ENCODE assay signal across 1 cellular context in the genomic region with DNA sequence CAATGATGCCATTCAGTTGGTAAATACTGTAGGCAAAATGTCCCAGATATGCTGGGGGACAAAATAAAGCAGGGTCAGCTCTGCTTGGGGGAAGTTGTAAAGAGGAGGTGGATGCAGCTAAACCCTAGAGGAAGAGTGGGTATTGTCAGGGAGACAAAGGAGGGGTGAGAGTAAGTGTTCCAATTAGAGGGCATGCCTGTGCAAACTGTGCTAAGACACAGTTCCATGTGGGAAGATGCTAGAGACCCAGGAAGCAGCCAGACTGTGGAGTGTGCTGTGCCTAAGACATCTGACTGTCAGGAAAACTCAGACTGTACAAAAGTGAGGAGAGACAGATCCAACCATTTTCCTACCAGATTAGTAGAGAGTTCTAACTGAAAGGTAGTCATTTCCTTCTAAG.
TF ChIP-seq lines count a peak whose summit lies in the region.

No MANE protein-coding gene starts in this region.

TF ChIP-seq in SK-N-SH treated with all-trans-retinoic acid at 6 μM for 48 hours, 23 proteins besides CTCF, POLR2A, EP300 and RAD21 (continued from another document):
- TF ChIP-seq, protein P1, sequence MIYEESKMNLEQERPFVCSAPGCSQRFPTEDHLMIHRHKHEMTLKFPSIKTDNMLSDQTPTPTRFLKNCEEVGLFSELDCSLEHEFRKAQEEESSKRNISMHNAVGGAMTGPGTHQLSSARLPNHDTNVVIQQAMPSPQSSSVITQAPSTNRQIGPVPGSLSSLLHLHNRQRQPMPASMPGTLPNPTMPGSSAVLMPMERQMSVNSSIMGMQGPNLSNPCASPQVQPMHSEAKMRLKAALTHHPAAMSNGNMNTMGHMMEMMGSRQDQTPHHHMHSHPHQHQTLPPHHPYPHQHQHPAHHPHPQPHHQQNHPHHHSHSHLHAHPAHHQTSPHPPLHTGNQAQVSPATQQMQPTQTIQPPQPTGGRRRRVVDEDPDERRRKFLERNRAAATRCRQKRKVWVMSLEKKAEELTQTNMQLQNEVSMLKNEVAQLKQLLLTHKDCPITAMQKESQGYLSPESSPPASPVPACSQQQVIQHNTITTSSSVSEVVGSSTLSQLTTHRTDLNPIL (CRISPR knock-in tag; IDR thresholded peaks at IDR 0.05; ENCODE audit: low read depth), result no peak
